In the genomic region with DNA sequence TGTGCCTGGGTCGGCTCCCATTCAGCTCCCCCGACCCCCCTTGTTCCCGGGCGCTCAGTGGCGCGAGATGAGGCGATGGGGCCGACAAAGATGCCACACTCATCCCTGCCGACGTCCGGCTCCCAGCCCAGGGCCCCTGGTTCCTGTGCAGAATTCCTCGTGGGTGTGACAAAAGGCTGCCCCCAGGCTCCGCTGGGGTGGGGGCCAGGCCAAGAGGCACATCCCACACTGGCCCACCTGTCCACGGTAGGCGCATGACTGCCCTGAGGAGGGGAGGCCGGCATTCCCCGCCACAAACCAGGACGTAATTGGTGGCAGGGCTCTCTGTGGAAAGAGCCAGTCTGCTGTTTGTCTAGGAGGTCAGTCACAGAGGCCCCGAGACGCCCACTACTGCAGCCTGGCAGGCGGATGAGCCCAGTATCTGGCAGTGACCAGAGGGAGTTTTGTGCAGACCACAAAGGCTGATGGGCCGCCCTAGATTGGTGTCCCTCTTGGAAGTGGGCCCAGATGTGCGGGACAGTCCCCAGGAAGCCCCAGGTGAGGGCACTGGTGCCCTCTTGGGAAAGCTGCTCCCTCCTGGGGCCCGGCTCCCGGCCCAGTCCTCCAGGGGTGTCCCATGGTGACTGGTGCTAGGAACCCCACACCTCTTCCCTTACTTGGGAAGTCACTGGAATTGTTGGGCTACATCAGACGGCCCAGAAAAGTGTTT, we compare ENCODE assay signal across 2 cellular contexts.
TF ChIP-seq lines count a peak whose summit lies in the region.

No MANE protein-coding gene starts in this region.

TF ChIP-seq in SK-N-SH, 30 proteins besides CTCF, POLR2A, EP300 and RAD21:
- TF ChIP-seq GATA2 (CRISPR knock-in tag; IDR thresholded peaks at IDR 0.05), result no peak
- TF ChIP-seq NRF1 (IDR thresholded peaks at IDR 0.05; ENCODE audit: low read depth, low read length), result no peak
- no peak for TF ChIP-seq MEF2A (IDR thresholded peaks at IDR 0.05; ENCODE audit: borderline replicate concordance, low read depth)
- TF ChIP-seq, protein P1, sequence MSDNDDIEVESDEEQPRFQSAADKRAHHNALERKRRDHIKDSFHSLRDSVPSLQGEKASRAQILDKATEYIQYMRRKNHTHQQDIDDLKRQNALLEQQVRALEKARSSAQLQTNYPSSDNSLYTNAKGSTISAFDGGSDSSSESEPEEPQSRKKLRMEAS (IDR thresholded peaks at IDR 0.05; ENCODE audit: low read depth), result no peak
- no peak for TF ChIP-seq POLR2AphosphoS5 (IDR thresholded peaks at IDR 0.05; ENCODE audit: low read depth, low read length)
- TF ChIP-seq YY1 (IDR thresholded peaks at IDR 0.05; ENCODE audit: low read depth), result no peak
- TF ChIP-seq NFIC (IDR thresholded peaks at IDR 0.05; ENCODE audit: borderline replicate concordance), result no peak
- no peak for TF ChIP-seq SIN3A (IDR thresholded peaks at IDR 0.05; ENCODE audit: borderline replicate concordance, low read depth, low read length)
- no peak for TF ChIP-seq TEAD4 (IDR thresholded peaks at IDR 0.05; ENCODE audit: borderline replicate concordance, insufficient read depth)
- TF ChIP-seq TAF1 (IDR thresholded peaks at IDR 0.05; ENCODE audit: borderline replicate concordance, low read depth, low read length), result no peak
- TF ChIP-seq EZH2phosphoT487 (IDR thresholded peaks at IDR 0.05; ENCODE audit: borderline replicate concordance, low read depth), result no peak
- TF ChIP-seq, protein P2, sequence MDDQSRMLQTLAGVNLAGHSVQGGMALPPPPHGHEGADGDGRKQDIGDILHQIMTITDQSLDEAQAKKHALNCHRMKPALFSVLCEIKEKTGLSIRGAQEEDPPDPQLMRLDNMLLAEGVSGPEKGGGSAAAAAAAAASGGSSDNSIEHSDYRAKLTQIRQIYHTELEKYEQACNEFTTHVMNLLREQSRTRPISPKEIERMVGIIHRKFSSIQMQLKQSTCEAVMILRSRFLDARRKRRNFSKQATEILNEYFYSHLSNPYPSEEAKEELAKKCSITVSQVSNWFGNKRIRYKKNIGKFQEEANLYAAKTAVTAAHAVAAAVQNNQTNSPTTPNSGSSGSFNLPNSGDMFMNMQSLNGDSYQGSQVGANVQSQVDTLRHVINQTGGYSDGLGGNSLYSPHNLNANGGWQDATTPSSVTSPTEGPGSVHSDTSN (IDR thresholded peaks at IDR 0.05), result no peak
- TF ChIP-seq MXI1 (IDR thresholded peaks at IDR 0.05; ENCODE audit: low read depth, low read length), result no peak
- no peak for TF ChIP-seq ELF1 (IDR thresholded peaks at IDR 0.05)
- TF ChIP-seq, protein P3, sequence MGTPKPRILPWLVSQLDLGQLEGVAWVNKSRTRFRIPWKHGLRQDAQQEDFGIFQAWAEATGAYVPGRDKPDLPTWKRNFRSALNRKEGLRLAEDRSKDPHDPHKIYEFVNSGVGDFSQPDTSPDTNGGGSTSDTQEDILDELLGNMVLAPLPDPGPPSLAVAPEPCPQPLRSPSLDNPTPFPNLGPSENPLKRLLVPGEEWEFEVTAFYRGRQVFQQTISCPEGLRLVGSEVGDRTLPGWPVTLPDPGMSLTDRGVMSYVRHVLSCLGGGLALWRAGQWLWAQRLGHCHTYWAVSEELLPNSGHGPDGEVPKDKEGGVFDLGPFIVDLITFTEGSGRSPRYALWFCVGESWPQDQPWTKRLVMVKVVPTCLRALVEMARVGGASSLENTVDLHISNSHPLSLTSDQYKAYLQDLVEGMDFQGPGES (IDR thresholded peaks at IDR 0.05; ENCODE audit: low read depth, low read length), result no peak

TF ChIP-seq in SK-N-SH treated with all-trans-retinoic acid at 6 μM for 48 hours, 23 proteins besides CTCF, POLR2A, EP300 and RAD21:
- no peak for TF ChIP-seq ZNF565 (CRISPR knock-in tag; conservative IDR thresholded peaks at IDR 0.05; ENCODE audit: low read depth)
- no peak for TF ChIP-seq TOX (CRISPR knock-in tag; IDR thresholded peaks at IDR 0.05; ENCODE audit: borderline replicate concordance)
- TF ChIP-seq ARNTL (CRISPR knock-in tag; IDR thresholded peaks at IDR 0.05; ENCODE audit: borderline replicate concordance, low read depth), result no peak
- no peak for TF ChIP-seq BACH2 (CRISPR knock-in tag; IDR thresholded peaks at IDR 0.05; ENCODE audit: borderline replicate concordance)
- no peak for TF ChIP-seq SNAI2 (CRISPR knock-in tag; IDR thresholded peaks at IDR 0.05)
- TF ChIP-seq, protein P4, sequence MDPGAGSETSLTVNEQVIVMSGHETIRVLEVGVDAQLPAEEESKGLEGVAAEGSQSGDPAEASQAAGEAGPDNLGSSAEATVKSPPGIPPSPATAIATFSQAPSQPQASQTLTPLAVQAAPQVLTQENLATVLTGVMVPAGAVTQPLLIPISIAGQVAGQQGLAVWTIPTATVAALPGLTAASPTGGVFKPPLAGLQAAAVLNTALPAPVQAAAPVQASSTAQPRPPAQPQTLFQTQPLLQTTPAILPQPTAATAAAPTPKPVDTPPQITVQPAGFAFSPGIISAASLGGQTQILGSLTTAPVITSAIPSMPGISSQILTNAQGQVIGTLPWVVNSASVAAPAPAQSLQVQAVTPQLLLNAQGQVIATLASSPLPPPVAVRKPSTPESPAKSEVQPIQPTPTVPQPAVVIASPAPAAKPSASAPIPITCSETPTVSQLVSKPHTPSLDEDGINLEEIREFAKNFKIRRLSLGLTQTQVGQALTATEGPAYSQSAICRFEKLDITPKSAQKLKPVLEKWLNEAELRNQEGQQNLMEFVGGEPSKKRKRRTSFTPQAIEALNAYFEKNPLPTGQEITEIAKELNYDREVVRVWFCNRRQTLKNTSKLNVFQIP (CRISPR knock-in tag; IDR thresholded peaks at IDR 0.05; ENCODE audit: borderline replicate concordance, low read depth), result no peak
- TF ChIP-seq, protein P5, sequence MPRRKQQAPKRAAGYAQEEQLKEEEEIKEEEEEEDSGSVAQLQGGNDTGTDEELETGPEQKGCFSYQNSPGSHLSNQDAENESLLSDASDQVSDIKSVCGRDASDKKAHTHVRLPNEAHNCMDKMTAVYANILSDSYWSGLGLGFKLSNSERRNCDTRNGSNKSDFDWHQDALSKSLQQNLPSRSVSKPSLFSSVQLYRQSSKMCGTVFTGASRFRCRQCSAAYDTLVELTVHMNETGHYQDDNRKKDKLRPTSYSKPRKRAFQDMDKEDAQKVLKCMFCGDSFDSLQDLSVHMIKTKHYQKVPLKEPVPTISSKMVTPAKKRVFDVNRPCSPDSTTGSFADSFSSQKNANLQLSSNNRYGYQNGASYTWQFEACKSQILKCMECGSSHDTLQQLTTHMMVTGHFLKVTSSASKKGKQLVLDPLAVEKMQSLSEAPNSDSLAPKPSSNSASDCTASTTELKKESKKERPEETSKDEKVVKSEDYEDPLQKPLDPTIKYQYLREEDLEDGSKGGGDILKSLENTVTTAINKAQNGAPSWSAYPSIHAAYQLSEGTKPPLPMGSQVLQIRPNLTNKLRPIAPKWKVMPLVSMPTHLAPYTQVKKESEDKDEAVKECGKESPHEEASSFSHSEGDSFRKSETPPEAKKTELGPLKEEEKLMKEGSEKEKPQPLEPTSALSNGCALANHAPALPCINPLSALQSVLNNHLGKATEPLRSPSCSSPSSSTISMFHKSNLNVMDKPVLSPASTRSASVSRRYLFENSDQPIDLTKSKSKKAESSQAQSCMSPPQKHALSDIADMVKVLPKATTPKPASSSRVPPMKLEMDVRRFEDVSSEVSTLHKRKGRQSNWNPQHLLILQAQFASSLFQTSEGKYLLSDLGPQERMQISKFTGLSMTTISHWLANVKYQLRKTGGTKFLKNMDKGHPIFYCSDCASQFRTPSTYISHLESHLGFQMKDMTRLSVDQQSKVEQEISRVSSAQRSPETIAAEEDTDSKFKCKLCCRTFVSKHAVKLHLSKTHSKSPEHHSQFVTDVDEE (CRISPR knock-in tag; IDR thresholded peaks at IDR 0.05), result no peak
- no peak for TF ChIP-seq PPARA (CRISPR knock-in tag; IDR thresholded peaks at IDR 0.05; ENCODE audit: borderline replicate concordance)
- TF ChIP-seq, protein P6, sequence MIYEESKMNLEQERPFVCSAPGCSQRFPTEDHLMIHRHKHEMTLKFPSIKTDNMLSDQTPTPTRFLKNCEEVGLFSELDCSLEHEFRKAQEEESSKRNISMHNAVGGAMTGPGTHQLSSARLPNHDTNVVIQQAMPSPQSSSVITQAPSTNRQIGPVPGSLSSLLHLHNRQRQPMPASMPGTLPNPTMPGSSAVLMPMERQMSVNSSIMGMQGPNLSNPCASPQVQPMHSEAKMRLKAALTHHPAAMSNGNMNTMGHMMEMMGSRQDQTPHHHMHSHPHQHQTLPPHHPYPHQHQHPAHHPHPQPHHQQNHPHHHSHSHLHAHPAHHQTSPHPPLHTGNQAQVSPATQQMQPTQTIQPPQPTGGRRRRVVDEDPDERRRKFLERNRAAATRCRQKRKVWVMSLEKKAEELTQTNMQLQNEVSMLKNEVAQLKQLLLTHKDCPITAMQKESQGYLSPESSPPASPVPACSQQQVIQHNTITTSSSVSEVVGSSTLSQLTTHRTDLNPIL (CRISPR knock-in tag; IDR thresholded peaks at IDR 0.05; ENCODE audit: low read depth), result no peak
- no peak for TF ChIP-seq ZNF8 (CRISPR knock-in tag; IDR thresholded peaks at IDR 0.05)
- TF ChIP-seq ESRRG (CRISPR knock-in tag; IDR thresholded peaks at IDR 0.05), result no peak
- no peak for TF ChIP-seq ZFP3 (CRISPR knock-in tag; IDR thresholded peaks at IDR 0.05)
- no peak for TF ChIP-seq RARB (CRISPR knock-in tag; IDR thresholded peaks at IDR 0.05)
- TF ChIP-seq GLIS3 (CRISPR knock-in tag; IDR thresholded peaks at IDR 0.05), result no peak
- no peak for TF ChIP-seq ZNF70 (CRISPR knock-in tag; IDR thresholded peaks at IDR 0.05)
- TF ChIP-seq TCF4 (CRISPR knock-in tag; IDR thresholded peaks at IDR 0.05; ENCODE audit: borderline replicate concordance), result no peak
- no peak for TF ChIP-seq OSR1 (CRISPR knock-in tag; IDR thresholded peaks at IDR 0.05)
- no peak for TF ChIP-seq ZFP30 (CRISPR knock-in tag; IDR thresholded peaks at IDR 0.05)
TF ChIP-seq in SK-N-SH treated with all-trans-retinoic acid at 6 μM for 48 hours: peak in this region for 0.
